In genomic region chr4:76723373-76723772, GRCh38 we compare ENCODE assay signal across 12 cellular contexts.
A peak's percentile ranks its signal among the peaks of the same experiment; 100 is the strongest.
DNase-seq lines count a peak whose midpoint lies in the region; ATAC-seq and TF ChIP-seq lines count a peak whose summit lies in the region.
"Had no signal": no experiment of that assay in that cellular context is flagged by ENCODE, and none has a peak within 500 bp of the region (broad histone marks: within the 10 kb centered on the region; RNA-seq: fewer than 3 reads in every experiment).

No MANE protein-coding gene starts in this region.

- H3K9me3 ChIP-seq in HUES6 (ENCODE audit: control insufficient read depth, insufficient read depth, low read depth, low read length) (no peaks in the 10 kb centered on the region), endodermal cell (ENCODE audit: control insufficient read depth, low read length) (peaks cover 4% of the 10 kb centered on the region), parathyroid adenoma (ENCODE audit: control insufficient read depth, low read length) (no peaks in the 10 kb centered on the region), colonic mucosa (no peaks in the 10 kb centered on the region)
- H3K9me3 ChIP-seq: vagina had no signal

- no peak overlapping the region for H3K4me3 Mint-ChIP-seq in endodermal cell
- H3K4me3 Mint-ChIP-seq: activated T-helper 17 cell treated with anti-CD3 and anti-CD28 coated beads, Interleukin-2, amount 50 U/mL, for 72 hours; IgD-negative memory B cell had no signal

- H3K27ac ChIP-seq in HUES6 (ENCODE audit: low read depth, low read length) (0 out of 2 replicates have a peak overlapping the region, but pooled peaks have one; percentile 41), endodermal cell (ENCODE audit: low read depth, low read length) (peak overlapping the region; percentile 61), parathyroid adenoma (peak overlapping the region; percentile 15), colonic mucosa (no peak overlapping the region)
- H3K27ac ChIP-seq: vagina had no signal

- no peaks in the 10 kb centered on the region for H3K27me3 Mint-ChIP-seq in endodermal cell (ENCODE audit: insufficient read depth)

- H3K9me3 Mint-ChIP-seq in endodermal cell: peaks cover 8% of the 10 kb centered on the region
- H3K9me3 Mint-ChIP-seq: activated T-helper 17 cell treated with anti-CD3 and anti-CD28 coated beads, Interleukin-2, amount 50 U/mL, for 72 hours; IgD-negative memory B cell had no signal

- ATAC-seq in GM18498 (IDR thresholded peaks at IDR 0.05; ENCODE audit: unreplicated experiment) (peak; percentile 54), GM21529 (IDR thresholded peaks at IDR 0.05; ENCODE audit: unreplicated experiment) (no peak)
- ATAC-seq: activated T-helper 17 cell treated with anti-CD3 and anti-CD28 coated beads, Interleukin-2, amount 50 U/mL, for 72 hours had no signal

- DNase-seq in endodermal cell (no peak), colonic mucosa (no peak), HK-2 (ENCODE audit: unreplicated experiment) (no peak)
- no peak for DNase-seq in stimulated activated CD4-positive, alpha-beta T cell treated with anti-CD3 and anti-CD28 coated beads, Interleukin-15, amount 100 ng/mL, for 24 hours
- DNase-seq: midbrain had no signal

- H3K4me2 ChIP-seq in parathyroid adenoma (ENCODE audit: low read length): no peak overlapping the region

- no peaks in the 10 kb centered on the region for H3K79me2 ChIP-seq in parathyroid adenoma

- peaks cover 35% of the 10 kb centered on the region for H3K4me1 ChIP-seq in HUES6 (ENCODE audit: control insufficient read depth, insufficient read depth, low read length)
- peaks cover 5% of the 10 kb centered on the region for H3K4me1 ChIP-seq in endodermal cell (ENCODE audit: control insufficient read depth, insufficient read depth, low read length)
- H3K4me1 ChIP-seq in parathyroid adenoma: peaks cover 8% of the 10 kb centered on the region
- H3K4me1 ChIP-seq in colonic mucosa: no peaks in the 10 kb centered on the region
- H3K4me1 ChIP-seq: vagina had no signal

- H3K27ac Mint-ChIP-seq in endodermal cell: no peak overlapping the region
- H3K27ac Mint-ChIP-seq: activated T-helper 17 cell treated with anti-CD3 and anti-CD28 coated beads, Interleukin-2, amount 50 U/mL, for 72 hours; IgD-negative memory B cell had no signal

- no peak overlapping the region for H3K4me3 ChIP-seq in HUES6 (ENCODE audit: low read depth, low read length)
- H3K4me3 ChIP-seq in endodermal cell (ENCODE audit: low read length): no peak overlapping the region
- H3K4me3 ChIP-seq in parathyroid adenoma (ENCODE audit: low read depth, low read length): no peak overlapping the region
- H3K4me3 ChIP-seq in colonic mucosa: no peak overlapping the region
- H3K4me3 ChIP-seq: vagina had no signal

- H3K36me3 ChIP-seq in HUES6 (ENCODE audit: control insufficient read depth, insufficient read depth, low read length) (no peaks in the 10 kb centered on the region), endodermal cell (ENCODE audit: control insufficient read depth, insufficient read depth, low read length) (peaks cover 5% of the 10 kb centered on the region), parathyroid adenoma (ENCODE audit: control insufficient read depth, insufficient read depth, low read length) (no peaks in the 10 kb centered on the region), colonic mucosa (no peaks in the 10 kb centered on the region)
- H3K36me3 ChIP-seq: vagina had no signal

- intact Hi-C loops in colonic mucosa (cut with DNase I): no loop called here

- peaks cover 38% of the 10 kb centered on the region for H3K4me1 Mint-ChIP-seq in endodermal cell
- H3K4me1 Mint-ChIP-seq: activated T-helper 17 cell treated with anti-CD3 and anti-CD28 coated beads, Interleukin-2, amount 50 U/mL, for 72 hours had no signal

- H3K27me3 ChIP-seq in HUES6 (ENCODE audit: control insufficient read depth, insufficient read depth, low read length): no peaks in the 10 kb centered on the region
- H3K27me3 ChIP-seq in endodermal cell (ENCODE audit: control insufficient read depth, insufficient read depth, low read length, poor library complexity, severe bottlenecking): no peaks in the 10 kb centered on the region
- no peaks in the 10 kb centered on the region for H3K27me3 ChIP-seq in parathyroid adenoma (ENCODE audit: control insufficient read depth, insufficient read depth, low read length)
- no peaks in the 10 kb centered on the region for H3K27me3 ChIP-seq in colonic mucosa
- H3K27me3 ChIP-seq: vagina had no signal

- H3K9ac ChIP-seq in HUES6 (ENCODE audit: low read length) (no peak overlapping the region), endodermal cell (ENCODE audit: extremely low read depth, low read length, poor library complexity, severe bottlenecking) (no peak overlapping the region), parathyroid adenoma (no peak overlapping the region), colonic mucosa (ENCODE audit: low read depth in 2 of 2, low read length in 2 of 2) (no peak overlapping the region)

- TF ChIP-seq CTCF in endodermal cell (conservative IDR thresholded peaks at IDR 0.05) (no peak), parathyroid adenoma (IDR thresholded peaks at IDR 0.05) (no peak), colonic mucosa (IDR thresholded peaks at IDR 0.05) (no peak)

- H2AFZ ChIP-seq in parathyroid adenoma: no peak overlapping the region

- H3K36me3 Mint-ChIP-seq in endodermal cell (ENCODE audit: low read depth): peaks cover 15% of the 10 kb centered on the region
- H3K36me3 Mint-ChIP-seq: IgD-negative memory B cell had no signal
